In the genomic region with DNA sequence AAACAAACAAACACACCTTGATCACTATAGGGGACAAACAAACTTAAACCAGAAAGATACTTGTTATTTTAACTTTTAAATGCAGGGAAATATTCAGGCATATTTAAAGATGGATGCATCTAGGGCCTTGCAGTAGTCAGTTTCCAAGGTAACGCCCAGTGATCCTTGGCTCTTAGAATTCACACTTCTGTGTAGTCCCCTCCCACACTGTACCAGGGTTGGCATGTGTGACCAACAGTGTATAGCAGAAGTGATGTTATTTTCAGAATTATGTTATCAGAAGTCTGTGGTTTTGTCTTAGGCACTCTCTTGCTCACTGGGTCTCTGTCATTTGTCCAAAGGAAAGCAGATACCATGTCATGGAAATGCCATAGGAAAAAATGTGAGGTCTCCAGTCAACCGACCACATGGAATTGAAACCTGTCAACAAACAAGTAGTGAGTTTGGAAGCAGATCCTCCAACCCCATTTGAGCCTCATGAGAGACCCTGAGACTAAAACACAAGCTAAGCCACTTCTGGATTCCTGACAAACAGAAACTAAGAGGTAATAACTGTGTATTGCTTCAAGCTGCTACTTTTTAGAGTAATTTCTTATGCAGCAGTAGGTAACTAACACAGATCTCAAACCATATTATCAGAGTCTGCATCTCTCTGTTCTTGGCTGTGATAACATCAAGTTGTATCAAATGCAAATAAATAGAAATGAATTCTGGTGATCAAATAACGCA, we compare ENCODE assay signal across 28 cellular contexts.
DNase-seq lines count a peak whose midpoint lies in the region; ATAC-seq lines count a peak whose summit lies in the region.
"Had no signal": no experiment of that assay in that cellular context is flagged by ENCODE, and none has a peak within 500 bp of the region (broad histone marks: within the 10 kb centered on the region; RNA-seq: fewer than 3 reads in every experiment).

No MANE protein-coding gene starts in this region.

- H3K27me3 ChIP-seq in BLaER1 (no peaks in the 10 kb centered on the region), MG63 (no peaks in the 10 kb centered on the region)
- H3K27me3 ChIP-seq: body of pancreas, right lobe of liver, upper lobe of right lung had no signal

- H3K4me3 ChIP-seq in BLaER1 (no peak overlapping the region), MG63 (no peak overlapping the region)
- H3K4me3 ChIP-seq: body of pancreas, right lobe of liver, upper lobe of right lung had no signal

- DNase-seq in iPS-NIHi7 (ENCODE audit: extremely low spot score) (no peak), nucleus accumbens (lab: John Stamatoyannopoulos, UW) (no peak), MG63 (no peak), NCI-H1436 treated with DMSO at 0.1 percent for 48 hours (lab: John Stamatoyannopoulos, UW) (no peak)
- DNase-seq: activated CD8-positive, alpha-beta T cell treated with anti-CD3 and anti-CD28 coated beads for 36 hours; activated effector memory CD4-positive, alpha-beta T cell treated with anti-CD3 and anti-CD28 coated beads, Interleukin-2, amount 50 U/mL, for 16 hours; activated T-cell treated with anti-CD3 and anti-CD28 coated beads for 4 hours; body of pancreas; C1 segment of cervical spinal cord; Calu3; effector CD4-positive, alpha-beta T cell; foreskin melanocyte; HFFc6; hippocampal formation; Karpas-422; left ventricle myocardium superior; NCI-H187 treated with DMSO at 0.1 percent for 48 hours; NCI-H2227 treated with DMSO at 0.1 percent for 48 hours; NCI-H774; nephron progenitor cell; right lobe of liver; SHP77; SW 1271; upper lobe of right lung had no signal

- ATAC-seq in GM18870 (IDR thresholded peaks at IDR 0.05; ENCODE audit: unreplicated experiment) (peak; percentile 57), HG02763 (IDR thresholded peaks at IDR 0.05; ENCODE audit: unreplicated experiment) (peak; percentile 43), HG03469 (IDR thresholded peaks at IDR 0.05; ENCODE audit: unreplicated experiment) (peak; percentile 53)
- ATAC-seq: activated CD8-positive, alpha-beta T cell treated with anti-CD3 and anti-CD28 coated beads for 36 hours; body of pancreas; left ventricle myocardium superior; right lobe of liver; upper lobe of right lung had no signal

- no peaks in the 10 kb centered on the region for H3K9me3 ChIP-seq in BLaER1
- no peaks in the 10 kb centered on the region for H3K9me3 ChIP-seq in MG63
- H3K9me3 ChIP-seq: body of pancreas, right lobe of liver, upper lobe of right lung had no signal

- H3K36me3 ChIP-seq in BLaER1 (no peaks in the 10 kb centered on the region), MG63 (no peaks in the 10 kb centered on the region)
- H3K36me3 ChIP-seq: right lobe of liver, upper lobe of right lung had no signal

- no peak overlapping the region for H3K9ac ChIP-seq in BLaER1

- peaks cover 10% of the 10 kb centered on the region for H3K4me1 ChIP-seq in BLaER1
- H3K4me1 ChIP-seq: body of pancreas, right lobe of liver, upper lobe of right lung had no signal

- no peak overlapping the region for H3K27ac ChIP-seq in BLaER1
- H3K27ac ChIP-seq: body of pancreas, right lobe of liver, upper lobe of right lung had no signal

- H4K20me1 ChIP-seq in BLaER1: no peaks in the 10 kb centered on the region

- peak overlapping the region; percentile 21; the same call in 1 of the 2 replicates for H3K4me2 ChIP-seq in BLaER1
